1 cellular context compared by ENCODE assay signal in genomic region chr2:42207826-42208225, GRCh38.
TF ChIP-seq lines count a peak whose summit lies in the region.

No MANE protein-coding gene starts in this region.

TF ChIP-seq in GM12878, 131 proteins besides CTCF, POLR2A, EP300 and RAD21 (continued from another document):
- TF ChIP-seq BCLAF1 (IDR thresholded peaks at IDR 0.05) = no peak
- no peak for TF ChIP-seq FOS (IDR thresholded peaks at IDR 0.05; ENCODE audit: borderline replicate concordance, extremely low read depth, insufficient read length)
- TF ChIP-seq ZNF687 (IDR thresholded peaks at IDR 0.05) = no peak
- TF ChIP-seq NR2C1 (IDR thresholded peaks at IDR 0.05) = no peak
